In genomic region chr11:69415411-69416122, GRCh38 we compare ENCODE assay signal across 15 cellular contexts.
DNase-seq lines count a peak whose midpoint lies in the region; ATAC-seq, FAIRE-seq and TF ChIP-seq lines count a peak whose summit lies in the region.
"Had no signal": no experiment of that assay in that cellular context is flagged by ENCODE, and none has a peak within 500 bp of the region (broad histone marks: within the 10 kb centered on the region; RNA-seq: fewer than 3 reads in every experiment).

No MANE protein-coding gene starts in this region.

- H3K4me3 ChIP-seq in fibroblast of lung (replicated peaks in 1 of 4; ENCODE audit: control extremely low read depth in 1 of 4, insufficient read depth in 1 of 4, low read depth in 3 of 4, low read length in 4 of 4) (no peak overlapping the region), pancreas (no peak overlapping the region)

- H3K36me3 ChIP-seq in fibroblast of lung (ENCODE audit: control insufficient read depth, insufficient read depth, low read length) (no peaks in the 10 kb centered on the region), pancreas (no peaks in the 10 kb centered on the region)

- no peak overlapping the region for H3K4me2 ChIP-seq in fibroblast of lung (ENCODE audit: extremely low read depth, insufficient read depth, low read length)

- ATAC-seq in left ventricle myocardium superior (no peak), Right ventricle myocardium superior (ENCODE audit: poor library complexity) (no peak), pancreas (no peak), GM21528 (IDR thresholded peaks at IDR 0.05; ENCODE audit: low FRiP score, unreplicated experiment) (no peak)

- WGBS in pancreas, 2 donors = 77 to 80% methylated on average over 12 of the region's 12 CpGs

- H3K9ac ChIP-seq in fibroblast of lung (ENCODE audit: insufficient read depth, low read length) = peak overlapping the region; percentile 2

- H3K79me2 ChIP-seq in fibroblast of lung (ENCODE audit: control insufficient read depth, insufficient read depth, low read length) = no peaks in the 10 kb centered on the region

- H3K9me3 ChIP-seq in fibroblast of lung (ENCODE audit: control insufficient read depth, insufficient read depth, low read depth, low read length) (no peaks in the 10 kb centered on the region), pancreas (no peaks in the 10 kb centered on the region)

- no peak for FAIRE-seq in pancreas (lab: Jason Lieb, UNC)
- FAIRE-seq: A204.1, G401.6 had no signal

- no peaks in the 10 kb centered on the region for H4K20me1 ChIP-seq in fibroblast of lung (ENCODE audit: control insufficient read depth, extremely low read depth, insufficient read depth, low read length)

- H3K4me1 ChIP-seq in fibroblast of lung (ENCODE audit: control insufficient read depth, extremely low read depth, insufficient read depth, low read length) (peaks cover 9% of the 10 kb centered on the region), pancreas (no peaks in the 10 kb centered on the region)

- H3K27me3 ChIP-seq in fibroblast of lung (ENCODE audit: control insufficient read depth, insufficient read depth, low read length) = no peaks in the 10 kb centered on the region
- no peaks in the 10 kb centered on the region for H3K27me3 ChIP-seq in pancreas

- intact Hi-C loops in left ventricle myocardium superior (cut with micrococcal nuclease) (no loop called here), Right ventricle myocardium superior (cut with DNase I) (no loop called here), pancreas (cut with DNase I) (no loop called here)

- H3K27ac ChIP-seq in fibroblast of lung (ENCODE audit: insufficient read depth, low read length) (no peak overlapping the region), pancreas (peak overlapping the region in 3 of 4 donors; percentile 28 to 82 (median 42))

- TF ChIP-seq CTCF in fibroblast of lung (conservative IDR thresholded peaks at IDR 0.05 in 1 of 2, IDR thresholded peaks at IDR 0.05 in 1 of 2; ENCODE audit: low read depth in 1 of 2, low read length in 2 of 2) (no peak), pancreas (IDR thresholded peaks at IDR 0.05) (no peak)

- DNase-seq in left ventricle myocardium superior (peak; percentile 16), Right ventricle myocardium superior (no peak), fibroblast of lung (ENCODE audit: low read depth in 2 of 2) (no peak), pancreas (no peak), EL (no peak)
- no peak for DNase-seq in activated naive CD4-positive, alpha-beta T cell (lab: John Stamatoyannopoulos, UW)
- no peak for DNase-seq in activated naive CD4-positive, alpha-beta T cell treated with anti-CD3 and anti-CD28 coated beads, Interleukin-2, amount 50 U/mL, for 16 hours
- DNase-seq: DMS79 treated with DMSO at 0.1 percent for 48 hours, GOT3, NCI-H1105, NCI-H1694, NCI-H524 had no signal

- H2AFZ ChIP-seq in fibroblast of lung (ENCODE audit: low read length) = no peak overlapping the region
